In the genomic region with DNA sequence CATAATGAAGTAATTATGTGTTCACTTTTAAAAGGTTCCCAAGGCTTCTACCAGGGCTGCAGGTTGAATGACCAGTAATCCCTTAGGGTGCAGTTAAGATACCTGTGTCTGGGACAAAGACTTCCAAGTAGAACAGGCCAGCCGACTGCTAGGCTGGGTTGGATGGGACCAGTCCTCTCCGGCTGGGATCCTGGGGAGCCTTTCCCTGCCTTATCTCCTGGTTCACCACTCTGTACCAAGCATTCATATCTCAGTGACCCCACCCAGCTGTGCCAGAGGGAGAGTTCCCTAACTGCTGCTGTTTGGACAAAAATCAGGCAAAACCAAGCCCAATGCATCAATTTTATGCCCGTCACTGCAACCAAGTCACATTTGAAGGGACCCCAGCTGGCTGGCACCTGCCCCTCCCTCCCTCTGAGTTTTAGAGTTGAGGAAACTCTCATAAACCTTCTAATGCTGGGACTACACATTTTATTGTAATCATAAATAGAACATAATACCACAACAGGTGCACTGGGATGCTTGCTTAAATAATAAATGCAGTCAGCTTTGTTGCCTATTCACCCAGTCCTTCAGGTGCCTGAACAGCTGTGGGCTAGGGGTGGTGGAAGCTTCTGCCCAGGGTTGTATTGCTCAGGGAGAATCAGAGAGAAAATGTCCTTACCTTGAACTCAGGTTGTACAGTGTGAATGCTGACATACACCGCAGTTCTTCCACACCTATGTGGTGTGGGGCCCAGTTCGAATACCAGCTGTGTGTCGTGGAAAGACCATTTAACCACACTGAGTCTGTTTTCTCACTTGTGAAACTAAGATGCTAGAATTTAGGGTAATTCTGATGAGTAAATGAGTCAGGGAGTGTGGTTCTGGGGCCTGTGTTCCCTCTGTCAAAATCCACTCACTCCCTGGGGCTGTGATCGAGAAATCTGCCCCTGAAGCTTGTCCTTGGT, we compare ENCODE assay signal across 13 cellular contexts.
DNase-seq lines count a peak whose midpoint lies in the region; ATAC-seq and TF ChIP-seq lines count a peak whose summit lies in the region.
"Had no signal": no experiment of that assay in that cellular context is flagged by ENCODE, and none has a peak within 500 bp of the region (broad histone marks: within the 10 kb centered on the region; RNA-seq: fewer than 3 reads in every experiment).

No MANE protein-coding gene starts in this region.

- ATAC-seq in HG03103 (IDR thresholded peaks at IDR 0.05; ENCODE audit: low read depth, unreplicated experiment): peak; percentile 49
- ATAC-seq: K562 had no signal

- H3K4me3 ChIP-seq in lower leg skin (ENCODE audit: low read depth, poor library complexity, severe bottlenecking): no peak overlapping the region
- H3K4me3 ChIP-seq in esophagus squamous epithelium: no peak overlapping the region
- H3K4me3 ChIP-seq: K562 had no signal

- no peaks in the 10 kb centered on the region for H3K27me3 ChIP-seq in esophagus squamous epithelium

- no peaks in the 10 kb centered on the region for H3K36me3 ChIP-seq in esophagus squamous epithelium

- peak; percentile 19 to 30 for DNase-seq in stimulated activated CD4-positive, alpha-beta T cell treated with anti-CD3 and anti-CD28 coated beads, Interleukin-15, amount 100 ng/mL, for 48 hours (ENCODE audit: low read depth in 2 of 2)
- no peak for DNase-seq in stimulated activated CD4-positive, alpha-beta T cell treated with anti-CD3 and anti-CD28 coated beads, Interleukin-12 subunit alpha, Interleukin-12 subunit beta, amount 100 ng/mL, for 4 hours
- DNase-seq in activated T-cell treated with anti-CD3 and anti-CD28 coated beads, Interleukin-2, amount 50 U/mL, for 48 hours: peak; percentile 45 to 60
- DNase-seq in lower leg skin (ENCODE audit: low spot score in 2 of 2): no peak
- no peak for DNase-seq in SHP77 treated with DMSO at 0.1 percent for 48 hours (lab: John Stamatoyannopoulos, UW)
- no peak for DNase-seq in esophagus squamous epithelium (lab: John Stamatoyannopoulos, UW)
- DNase-seq in NCI-H510A treated with DMSO at 0.1 percent for 48 hours (lab: John Stamatoyannopoulos, UW): no peak
- DNase-seq: C1 segment of cervical spinal cord, islet precursor cell, posterior cingulate gyrus had no signal

- intact Hi-C loops in lower leg skin (cut with DNase I; ENCODE audit: low total_unique reads) (no loop called here), esophagus squamous epithelium (cut with DNase I) (no loop called here)

- H3K27ac ChIP-seq in esophagus squamous epithelium: no peak overlapping the region
- H3K27ac ChIP-seq: epithelial cell of prostate had no signal

- TF ChIP-seq POLR2A in lower leg skin (IDR thresholded peaks at IDR 0.05) (no peak), esophagus squamous epithelium (IDR thresholded peaks at IDR 0.05) (no peak)

- peaks cover 0 to 24% (median 11%) of the 10 kb centered on the region in 3 donors for H3K4me1 ChIP-seq in esophagus squamous epithelium

- TF ChIP-seq CTCF in lower leg skin (IDR thresholded peaks at IDR 0.05) (no peak), esophagus squamous epithelium (IDR thresholded peaks at IDR 0.05) (no peak)

- WGBS in lower leg skin, 2 donors: 86 to 91% methylated on average over 7 of the region's 7 CpGs
- WGBS in esophagus squamous epithelium, 2 donors: 73 to 87% methylated on average over 7 of the region's 7 CpGs

- no peaks in the 10 kb centered on the region for H3K9me3 ChIP-seq in esophagus squamous epithelium

Comparison
In these comparisons a context has a peak if more than half of its experiments do, and no peak if none do; other contexts are left out.
1. DNase-seq: peak in stimulated activated CD4-positive, alpha-beta T cell treated with anti-CD3 and anti-CD28 coated beads, Interleukin-15, amount 100 ng/mL, for 48 hours (2 of 2) and activated T-cell treated with anti-CD3 and anti-CD28 coated beads, Interleukin-2, amount 50 U/mL, for 48 hours (2 of 2); none in stimulated activated CD4-positive, alpha-beta T cell treated with anti-CD3 and anti-CD28 coated beads, Interleukin-12 subunit alpha, Interleukin-12 subunit beta, amount 100 ng/mL, for 4 hours (single experiment), lower leg skin (0 of 2), SHP77 treated with DMSO at 0.1 percent for 48 hours (single experiment), esophagus squamous epithelium (single experiment) and NCI-H510A treated with DMSO at 0.1 percent for 48 hours (single experiment).